Comparison of ENCODE assay signal across 16 cellular contexts in the genomic region with DNA sequence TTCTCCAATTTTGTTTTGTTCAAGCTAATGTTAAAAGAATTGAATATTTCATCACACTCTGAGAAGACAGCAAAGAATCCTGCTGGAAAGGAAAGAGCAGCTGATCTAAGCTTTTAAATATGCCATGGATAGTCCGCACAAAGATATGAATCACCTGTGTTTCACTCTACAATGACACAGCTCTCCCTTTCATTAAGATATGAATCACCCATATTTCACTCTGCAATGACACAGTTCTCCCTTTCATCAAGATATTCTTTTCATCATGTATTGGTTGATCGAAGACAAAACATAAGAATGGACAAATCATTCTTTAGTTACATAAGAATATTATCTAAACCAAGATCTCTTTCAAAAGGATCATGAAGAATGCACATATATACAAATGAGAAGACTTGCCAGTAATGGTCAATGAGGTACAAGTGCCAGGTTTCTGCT.
A peak's percentile ranks its signal among the peaks of the same experiment; 100 is the strongest.
DNase-seq lines count a peak whose midpoint lies in the region; FAIRE-seq and TF ChIP-seq lines count a peak whose summit lies in the region.
"Had no signal": no experiment of that assay in that cellular context is flagged by ENCODE, and none has a peak within 500 bp of the region (broad histone marks: within the 10 kb centered on the region; RNA-seq: fewer than 3 reads in every experiment).

No MANE protein-coding gene starts in this region.

- H4K20me1 ChIP-seq in astrocyte (ENCODE audit: insufficient read depth, low read length): no peaks in the 10 kb centered on the region

- H3K27ac Mint-ChIP-seq in astrocyte (ENCODE audit: unreplicated experiment): peak overlapping the region; percentile 73
- no peak overlapping the region for H3K27ac Mint-ChIP-seq in activated T-helper 2 cell treated with anti-CD3 and anti-CD28 coated beads, Interferon-gamma antibody, Interleukin-2, Interleukin-4, amounts not matched to agents 10 μg/mL and 5 μg/mL and 100 μg/mL, durations not matched to agents 14 hours and 24 hours and 36 hours

- no peaks in the 10 kb centered on the region for H3K27me3 Mint-ChIP-seq in astrocyte (ENCODE audit: low read depth, unreplicated experiment)
- no peaks in the 10 kb centered on the region for H3K27me3 Mint-ChIP-seq in activated T-helper 2 cell treated with anti-CD3 and anti-CD28 coated beads, Interferon-gamma antibody, Interleukin-2, Interleukin-4, amounts not matched to agents 10 μg/mL and 5 μg/mL and 100 μg/mL, durations not matched to agents 14 hours and 24 hours and 36 hours (ENCODE audit: low read depth)

- FAIRE-seq in astrocyte (lab: Jason Lieb, UNC): peak; percentile 96
- FAIRE-seq: GM18507 had no signal

- H3K4me3 ChIP-seq in AG09309 (ENCODE audit: control insufficient read depth, low read depth, low read length): no peak overlapping the region
- H3K4me3 ChIP-seq in astrocyte (ENCODE audit: insufficient read depth, low read depth, low read length): no peak overlapping the region
- no peak overlapping the region for H3K4me3 ChIP-seq in kidney epithelial cell (ENCODE audit: low read depth, low read length)
- H3K4me3 ChIP-seq: tibial artery had no signal

- peaks cover 38% of the 10 kb centered on the region for H3K4me1 Mint-ChIP-seq in astrocyte (ENCODE audit: low read depth, unreplicated experiment)
- peaks cover 4% of the 10 kb centered on the region for H3K4me1 Mint-ChIP-seq in activated T-helper 2 cell treated with anti-CD3 and anti-CD28 coated beads, Interferon-gamma antibody, Interleukin-2, Interleukin-4, amounts not matched to agents 10 μg/mL and 5 μg/mL and 100 μg/mL, durations not matched to agents 14 hours and 24 hours and 36 hours (ENCODE audit: low read depth)

- H3K27me3 ChIP-seq in astrocyte (ENCODE audit: insufficient read depth, low read length) (no peaks in the 10 kb centered on the region), kidney epithelial cell (ENCODE audit: control insufficient read depth, insufficient read depth, low read length) (no peaks in the 10 kb centered on the region)
- H3K27me3 ChIP-seq: tibial artery had no signal

- H2AFZ ChIP-seq in astrocyte (ENCODE audit: low read depth, low read length): no peak overlapping the region

- H3K36me3 ChIP-seq in astrocyte (ENCODE audit: insufficient read depth, low read length) (no peaks in the 10 kb centered on the region), kidney epithelial cell (ENCODE audit: control insufficient read depth, insufficient read depth, low read length) (no peaks in the 10 kb centered on the region)
- H3K36me3 ChIP-seq: tibial artery had no signal

- peak overlapping the region; percentile 54 for H3K9ac ChIP-seq in astrocyte (ENCODE audit: low read length)

- no peak for TF ChIP-seq CTCF in AG09309 (IDR thresholded peaks at IDR 0.05; ENCODE audit: control insufficient read depth, insufficient read depth, low read depth, low read length, missing control alignments)
- TF ChIP-seq CTCF in astrocyte (IDR thresholded peaks at IDR 0.05; ENCODE audit: insufficient read depth, low read depth, low read length): no peak
- no peak for TF ChIP-seq CTCF in kidney epithelial cell (IDR thresholded peaks at IDR 0.05; ENCODE audit: insufficient read depth, low read length, poor library complexity, severe bottlenecking)

- peaks cover 3% of the 10 kb centered on the region for H3K36me3 Mint-ChIP-seq in astrocyte (ENCODE audit: low read depth, unreplicated experiment)
- no peaks in the 10 kb centered on the region for H3K36me3 Mint-ChIP-seq in activated T-helper 2 cell treated with anti-CD3 and anti-CD28 coated beads, Interferon-gamma antibody, Interleukin-2, Interleukin-4, amounts not matched to agents 10 μg/mL and 5 μg/mL and 100 μg/mL, durations not matched to agents 14 hours and 24 hours and 36 hours (ENCODE audit: low read depth)

- DNase-seq in AG09309 (ENCODE audit: low read depth) (peak; percentile 66), HS-27A (ENCODE audit: low read depth) (peak; percentile 39), astrocyte (ENCODE audit: low read depth) (peak; percentile 94), kidney epithelial cell (ENCODE audit: low read depth) (peak; percentile 80), NCI-H1092 treated with DMSO at 0.1 percent for 48 hours (lab: John Stamatoyannopoulos, UW) (no peak), NCI-H1436 treated with DMSO at 0.1 percent for 48 hours (lab: John Stamatoyannopoulos, UW) (no peak), Kasumi-1 (lab: John Stamatoyannopoulos, UW) (no peak)
- no peak for DNase-seq in activated T-helper 2 cell treated with anti-CD3 and anti-CD28 coated beads, Interferon-gamma antibody, Interleukin-2, Interleukin-4, amounts not matched to agents 10 μg/mL and 5 μg/mL and 100 μg/mL, durations not matched to agents 14 hours and 24 hours and 36 hours (ENCODE audit: low spot score)
- DNase-seq: activated T-cell treated with anti-CD3 and anti-CD28 coated beads, Interleukin-2, amount 50 U/mL, for 1 hour; DMS 273 treated with DMSO at 0.1 percent for 48 hours; effector CD4-positive, alpha-beta T cell; NCI-H524 treated with DMSO at 0.1 percent for 48 hours; nucleus accumbens; T-helper 2 cell; tibial artery had no signal

- H3K27ac ChIP-seq in astrocyte (ENCODE audit: low read depth, low read length): peak overlapping the region; percentile 89
- H3K27ac ChIP-seq: tibial artery had no signal

- peak overlapping the region; percentile 1 for H3K4me3 Mint-ChIP-seq in astrocyte (ENCODE audit: unreplicated experiment)
- H3K4me3 Mint-ChIP-seq in activated T-helper 2 cell treated with anti-CD3 and anti-CD28 coated beads, Interferon-gamma antibody, Interleukin-2, Interleukin-4, amounts not matched to agents 10 μg/mL and 5 μg/mL and 100 μg/mL, durations not matched to agents 14 hours and 24 hours and 36 hours (ENCODE audit: low read depth): no peak overlapping the region

- intact Hi-C loops in activated T-helper 2 cell treated with anti-CD3 and anti-CD28 coated beads, Interferon-gamma antibody, Interleukin-2, Interleukin-4, amounts not matched to agents 10 μg/mL and 5 μg/mL and 100 μg/mL, durations not matched to agents 14 hours and 24 hours and 36 hours (cut with micrococcal nuclease): no loop called here

- H3K9me3 ChIP-seq in astrocyte (ENCODE audit: insufficient read depth, low read depth, low read length): no peaks in the 10 kb centered on the region
- H3K9me3 ChIP-seq: tibial artery had no signal

- peaks cover 39% of the 10 kb centered on the region for H3K4me1 ChIP-seq in astrocyte (ENCODE audit: insufficient read depth, low read length)
- H3K4me1 ChIP-seq: tibial artery had no signal

- no peaks in the 10 kb centered on the region for H3K9me3 Mint-ChIP-seq in astrocyte (ENCODE audit: unreplicated experiment)
- no peaks in the 10 kb centered on the region for H3K9me3 Mint-ChIP-seq in activated T-helper 2 cell treated with anti-CD3 and anti-CD28 coated beads, Interferon-gamma antibody, Interleukin-2, Interleukin-4, amounts not matched to agents 10 μg/mL and 5 μg/mL and 100 μg/mL, durations not matched to agents 14 hours and 24 hours and 36 hours

- H3K4me2 ChIP-seq in astrocyte (ENCODE audit: low read length): peak overlapping the region; percentile 44

- no peaks in the 10 kb centered on the region for H3K79me2 ChIP-seq in astrocyte (ENCODE audit: insufficient read depth, low read length)

Comparison
In these comparisons a context has a peak if more than half of its experiments do, and no peak if none do; other contexts are left out.
1. DNase-seq: peak in AG09309 (single experiment), HS-27A (single experiment), astrocyte (single experiment) and kidney epithelial cell (single experiment); none in NCI-H1092 treated with DMSO at 0.1 percent for 48 hours (single experiment), NCI-H1436 treated with DMSO at 0.1 percent for 48 hours (single experiment), activated T-helper 2 cell treated with anti-CD3 and anti-CD28 coated beads, Interferon-gamma antibody, Interleukin-2, Interleukin-4, amounts not matched to agents 10 μg/mL and 5 μg/mL and 100 μg/mL, durations not matched to agents 14 hours and 24 hours and 36 hours (single experiment) and Kasumi-1 (0 of 2).